8 cellular contexts compared by ENCODE assay signal in the genomic region with DNA sequence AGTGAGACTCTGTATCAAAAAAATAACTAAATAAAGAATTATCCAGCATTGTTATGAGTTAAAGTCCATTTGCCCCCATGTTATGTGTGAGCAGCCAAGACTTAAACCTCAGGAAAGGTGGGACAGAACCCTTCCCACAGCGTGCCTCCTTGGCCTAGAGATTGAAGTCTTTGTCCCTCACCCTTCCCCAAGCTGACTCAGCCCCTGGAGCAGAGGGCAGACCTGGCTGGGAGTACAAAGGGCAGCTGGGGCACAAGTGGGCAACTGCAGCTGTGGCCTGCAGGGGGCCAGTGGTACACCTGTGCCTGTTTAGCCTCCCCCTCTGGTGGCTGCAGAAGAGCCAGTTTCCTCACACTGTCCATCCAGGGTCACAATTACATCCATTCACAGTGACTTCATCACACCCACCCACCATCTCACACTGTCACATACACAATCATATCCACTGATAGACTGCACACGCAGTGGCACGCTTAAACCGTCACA. TPM values are rescaled to one million over a fixed set of nuclear protein-coding genes. Genes with fewer than 3 reads are reported as not detected.
DNase-seq lines count a peak whose midpoint lies in the region; ATAC-seq and TF ChIP-seq lines count a peak whose summit lies in the region.

No MANE protein-coding gene starts in this region.

- TF ChIP-seq CTCF in GM23338 (conservative IDR thresholded peaks at IDR 0.05; ENCODE audit: low read depth in 2 of 2) (peak; percentile 63 to 65), KMS-11 (conservative IDR thresholded peaks at IDR 0.05; ENCODE audit: low read depth, low read length) (peak; percentile 51), activated B cell treated with CpG ODN at 0.5 μM for 24 hours (IDR thresholded peaks at IDR 0.05) (no peak), fibroblast of pulmonary artery (IDR thresholded peaks at IDR 0.05; ENCODE audit: low read length, missing control alignments) (peak; percentile 47)

- ATAC-seq in GM23338 = peak; percentile 72
- ATAC-seq in activated B cell treated with CpG ODN at 0.5 μM for 24 hours (ENCODE audit: low read depth) = peak; percentile 56

- peaks cover 11% of the 10 kb centered on the region for H3F3A ChIP-seq in GM23338 (replicated peaks; ENCODE audit: low read depth)

- peak overlapping the region; percentile 79 for H3K9ac ChIP-seq in KMS-11

- peaks cover 6% of the 10 kb centered on the region; the same call in 1 of the 2 replicates for H3K27me3 ChIP-seq in GM23338 (ENCODE audit: insufficient read depth)
- no peaks in the 10 kb centered on the region for H3K27me3 ChIP-seq in KMS-11 (ENCODE audit: insufficient read depth, low read depth)
- H3K27me3 ChIP-seq in neuron (ENCODE audit: insufficient read depth, low read length) = no peaks in the 10 kb centered on the region

- H3K79me2 ChIP-seq in GM23338 (replicated peaks; ENCODE audit: insufficient read depth) = no peaks in the 10 kb centered on the region
- no peaks in the 10 kb centered on the region for H3K79me2 ChIP-seq in KMS-11 (ENCODE audit: insufficient read depth, low read depth)

- peak overlapping the region; percentile 95 for H2AFZ ChIP-seq in GM23338
- H2AFZ ChIP-seq in KMS-11 (ENCODE audit: low read depth) = peak overlapping the region; percentile 58
- H2AFZ ChIP-seq in neuron (ENCODE audit: low read depth, low read length) = peak overlapping the region; percentile 54

- no peaks in the 10 kb centered on the region for H3K9me2 ChIP-seq in GM23338 (ENCODE audit: insufficient read depth)

- no peaks in the 10 kb centered on the region for H3K9me3 ChIP-seq in neuron (ENCODE audit: low read length)

- H3K4me2 ChIP-seq in GM23338 (peak overlapping the region; percentile 99), KMS-11 (peak overlapping the region; percentile 94)

- no peaks in the 10 kb centered on the region for H3K36me3 ChIP-seq in GM23338 (ENCODE audit: insufficient read depth)
- H3K36me3 ChIP-seq in KMS-11 (ENCODE audit: insufficient read depth) = no peaks in the 10 kb centered on the region
- peaks cover 5% of the 10 kb centered on the region for H3K36me3 ChIP-seq in neuron (ENCODE audit: insufficient read depth, low read length)

- no peaks in the 10 kb centered on the region for H4K20me1 ChIP-seq in GM23338 (replicated peaks; ENCODE audit: insufficient read depth)
- H4K20me1 ChIP-seq in KMS-11 (ENCODE audit: insufficient read depth) = no peaks in the 10 kb centered on the region

- H3K9me3 Mint-ChIP-seq in GM23338 (no peaks in the 10 kb centered on the region), activated B cell treated with CpG ODN at 0.5 μM for 24 hours (no peaks in the 10 kb centered on the region)

- POLR2A ChIA-PET in activated B cell treated with CpG ODN at 0.5 μM for 24 hours (lab: Charles Lee) = interaction anchor here (0.8 to 5.7 kb wide), 10 partner anchors 8 to 271 kb away, joined by 3 to 58 read pairs (median 8); partner anchors contain the start of genes ABHD14A, ABHD14B, DUSP7 and PARP3

- H3K4me1 Mint-ChIP-seq in GM23338 (peaks cover 14% of the 10 kb centered on the region), activated B cell treated with CpG ODN at 0.5 μM for 24 hours (peaks cover 23% of the 10 kb centered on the region)

- H3K4me3 ChIP-seq in GM23338 (peak overlapping the region; percentile 90), KMS-11 (IDR thresholded peaks at IDR 0.05; ENCODE audit: insufficient read depth, low read depth, low read length) (peak overlapping the region; percentile 68), fibroblast of pulmonary artery (replicated peaks; ENCODE audit: low read depth, low read length) (peak overlapping the region; percentile 65), neuron (ENCODE audit: low read length) (peak overlapping the region; percentile 40)

- H3K27me3 Mint-ChIP-seq in GM23338 (ENCODE audit: insufficient read depth, low read depth, poor library complexity) = peaks cover 15% of the 10 kb centered on the region
- no peaks in the 10 kb centered on the region for H3K27me3 Mint-ChIP-seq in activated B cell treated with CpG ODN at 0.5 μM for 24 hours

- H3K36me3 Mint-ChIP-seq in GM23338 (ENCODE audit: low read depth) = no peaks in the 10 kb centered on the region
- no peaks in the 10 kb centered on the region for H3K36me3 Mint-ChIP-seq in activated B cell treated with CpG ODN at 0.5 μM for 24 hours (ENCODE audit: low read depth)

- H3K4me3 Mint-ChIP-seq in GM23338 (peak overlapping the region; percentile 82), activated B cell treated with CpG ODN at 0.5 μM for 24 hours (peak overlapping the region; percentile 86)

- CTCF ChIA-PET in activated B cell treated with CpG ODN at 0.5 μM for 24 hours (lab: Charles Lee) = interaction anchor here (0.6 to 3.4 kb wide), 8 partner anchors 9 to 172 kb away, joined by 3 to 25 read pairs (median 4); partner anchors contain the start of genes ABHD14B, POC1A and RPL29

- DNase-seq in activated naive CD4-positive, alpha-beta T cell treated with Interleukin-2 at 50 U/mL for 16 hours = peak; percentile 45
- DNase-seq in activated naive CD4-positive, alpha-beta T cell treated with anti-CD3 and anti-CD28 coated beads, Interleukin-2, amount 50 U/mL, for 16 hours = no peak
- peak; percentile 79 for DNase-seq in GM23338 (ENCODE audit: low spot score)
- peak; percentile 31 for DNase-seq in activated B cell treated with CpG ODN at 0.5 μM for 24 hours
- DNase-seq in fibroblast of pulmonary artery (ENCODE audit: low read depth) = no peak
- no peak for DNase-seq in T1000 (lab: John Stamatoyannopoulos, UW)

- peak overlapping the region; percentile 89 for H3K27ac ChIP-seq in GM23338 (ENCODE audit: low read depth)
- H3K27ac ChIP-seq in KMS-11 = peak overlapping the region; percentile 73

- intact Hi-C loops in activated B cell treated with CpG ODN at 0.5 μM for 24 hours (cut with micrococcal nuclease) = loop anchor here (2.0 to 10.0 kb wide), 4 partner anchors 40 to 552 kb away; partner anchors contain the start of genes DUSP7, NISCH, NT5DC2 and PARP3

- H3K27ac Mint-ChIP-seq in GM23338 (peak overlapping the region; percentile 92), activated B cell treated with CpG ODN at 0.5 μM for 24 hours (peak overlapping the region; percentile 91)

- H3K4me1 ChIP-seq in GM23338 (ENCODE audit: insufficient read depth) (peaks cover 15% of the 10 kb centered on the region), KMS-11 (ENCODE audit: low read depth, poor library complexity, severe bottlenecking) (peaks cover 4% of the 10 kb centered on the region), neuron (ENCODE audit: insufficient read depth, low read length) (peaks cover 10% of the 10 kb centered on the region)

TF ChIP-seq in GM23338, 12 proteins besides CTCF, POLR2A, EP300 and RAD21 (continues in another document):
- TF ChIP-seq NANOG (IDR thresholded peaks at IDR 0.05; ENCODE audit: borderline replicate concordance) = no peak

RNA-seq across cellular contexts. Expression of gene ACY1, which starts 0.9 kb away (rescaled TPM):
- total RNA-seq in GM23338 (2014; rRNA removed; shearing (Covaris generic)) = 62.8 and 91.3 TPM in 2 replicates
- polyA plus RNA-seq in GM23338 (2016; fragmentation: Nextera tagmentation; extraction: Ambion mirVana) = 35.8 and 38.4 TPM in 2 replicates
- 24.9 and 26.7 TPM in 2 replicates for total RNA-seq in activated B cell treated with CpG ODN at 0.5 μM for 24 hours

RNA-seq across cellular contexts. Expression of gene ABHD14A, which starts 7.5 kb away (rescaled TPM):
- total RNA-seq in GM23338 (2014; rRNA removed; shearing (Covaris generic)) = 4.3 and 7.8 TPM in 2 replicates
- 12.7 TPM in 2 replicates for polyA plus RNA-seq in GM23338 (2016; fragmentation: Nextera tagmentation; extraction: Ambion mirVana)
- 5.1 and 5.2 TPM in 2 replicates for total RNA-seq in activated B cell treated with CpG ODN at 0.5 μM for 24 hours

RNA-seq across cellular contexts. Expression of gene ABHD14B, which starts 8.5 kb away (rescaled TPM):
- total RNA-seq in GM23338 (2014; rRNA removed; shearing (Covaris generic)) = 8.0 and 11.1 TPM in 2 replicates
- 5.8 and 8.9 TPM in 2 replicates for polyA plus RNA-seq in GM23338 (2016; fragmentation: Nextera tagmentation; extraction: Ambion mirVana)
- 51.6 and 55.6 TPM in 2 replicates for total RNA-seq in activated B cell treated with CpG ODN at 0.5 μM for 24 hours

RNA-seq across cellular contexts. Expression of gene RPL29, which starts 13.3 kb away (rescaled TPM):
- 1,341 and 1,471 TPM in 2 replicates for total RNA-seq in GM23338 (2014; rRNA removed; shearing (Covaris generic))
- polyA plus RNA-seq in GM23338 (2016; fragmentation: Nextera tagmentation; extraction: Ambion mirVana) = 1,864 and 1,983 TPM in 2 replicates
- 1,884 and 2,140 TPM in 2 replicates for total RNA-seq in activated B cell treated with CpG ODN at 0.5 μM for 24 hours

RNA-seq across cellular contexts. Expression of gene PCBP4, which starts 15.1 kb away (rescaled TPM):
- total RNA-seq in GM23338 (2014; rRNA removed; shearing (Covaris generic)) = 26.8 and 37.6 TPM in 2 replicates
- 11.8 and 14.1 TPM in 2 replicates for polyA plus RNA-seq in GM23338 (2016; fragmentation: Nextera tagmentation; extraction: Ambion mirVana)
- 10.3 and 11.0 TPM in 2 replicates for total RNA-seq in activated B cell treated with CpG ODN at 0.5 μM for 24 hours

Comparison
In these comparisons a context has a peak if more than half of its experiments do, and no peak if none do; other contexts are left out.
1. DNase-seq: peak in activated naive CD4-positive, alpha-beta T cell treated with Interleukin-2 at 50 U/mL for 16 hours (single experiment), GM23338 (single experiment) and activated B cell treated with CpG ODN at 0.5 μM for 24 hours (single experiment); none in activated naive CD4-positive, alpha-beta T cell treated with anti-CD3 and anti-CD28 coated beads, Interleukin-2, amount 50 U/mL, for 16 hours (single experiment), fibroblast of pulmonary artery (single experiment) and T1000 (single experiment).
2. H3K4me3 ChIP-seq: peak in every context shown above with its lines; median percentile 90 in GM23338; 68 in KMS-11; 65 in fibroblast of pulmonary artery; 40 in neuron.
3. Peak in every context shown above with its lines, with median percentiles within 50 percentile points of each other: H2AFZ ChIP-seq.